9 cellular contexts compared by ENCODE assay signal in genomic region chr20:48824830-48825550, GRCh38. TPM values are rescaled to one million over a fixed set of nuclear protein-coding genes. Genes with fewer than 3 reads are reported as not detected.
A peak's percentile ranks its signal among the peaks of the same experiment; 100 is the strongest.
DNase-seq lines count a peak whose midpoint lies in the region; ATAC-seq, FAIRE-seq and TF ChIP-seq lines count a peak whose summit lies in the region.
"Had no signal": no experiment of that assay in that cellular context is flagged by ENCODE, and none has a peak within 500 bp of the region (broad histone marks: within the 10 kb centered on the region; RNA-seq: fewer than 3 reads in every experiment).

No MANE protein-coding gene starts in this region.

- H3K36me3 ChIP-seq in SJSA1 (peaks cover 3% of the 10 kb centered on the region; the same call in 1 of the 2 replicates), gastroesophageal sphincter (no peaks in the 10 kb centered on the region), MG63 (no peaks in the 10 kb centered on the region; the same call in 1 of the 2 replicates)

- TF ChIP-seq CTCF in gastroesophageal sphincter (IDR thresholded peaks at IDR 0.05) (no peak), D721Med (IDR thresholded peaks at IDR 0.05; ENCODE audit: insufficient read depth, missing control alignments) (no peak)

- no peak for FAIRE-seq in D721Med (lab: Jason Lieb, UNC)

- H3K4me1 ChIP-seq in SJSA1 (replicated peaks) (peaks cover 59% of the 10 kb centered on the region), gastroesophageal sphincter (peaks cover 0 to 68% (median 0%) of the 10 kb centered on the region in 3 donors)

- H3K27ac ChIP-seq in SJSA1 (peak overlapping the region; percentile 34; the same call in 1 of the 2 replicates), gastroesophageal sphincter (peak overlapping the region in 3 of 4 donors; percentile 42 to 55 (median 46))
- H3K27ac ChIP-seq: KMS-11 had no signal

- no peak for TF ChIP-seq POLR2A in gastroesophageal sphincter (IDR thresholded peaks at IDR 0.05)

- 55 to 64% methylated on average over 6 to 12 of the region's 12 CpGs for WGBS in gastroesophageal sphincter (ENCODE audit: low coverage in 1 of 2), 2 donors

- no peaks in the 10 kb centered on the region for H3K27me3 Mint-ChIP-seq in stimulated activated memory B cell treated with anti-CD40 and anti-IgM and Interleukin-4, amounts not matched to agents 10 μg/mL and 1 μg/mL and 100 μg/mL, for 72 hours

- peak overlapping the region; percentile 96 for H3K27ac Mint-ChIP-seq in stimulated activated memory B cell treated with anti-CD40 and anti-IgM and Interleukin-4, amounts not matched to agents 10 μg/mL and 1 μg/mL and 100 μg/mL, for 72 hours

- peaks cover 12% of the 10 kb centered on the region for H3K36me3 Mint-ChIP-seq in stimulated activated memory B cell treated with anti-CD40 and anti-IgM and Interleukin-4, amounts not matched to agents 10 μg/mL and 1 μg/mL and 100 μg/mL, for 72 hours

- H3K4me3 ChIP-seq in SJSA1: no peak overlapping the region
- H3K4me3 ChIP-seq in gastroesophageal sphincter: peak overlapping the region in 1 of 2 donors; percentile 57
- no peak overlapping the region for H3K4me3 ChIP-seq in MG63

- H3K4me1 Mint-ChIP-seq in stimulated activated memory B cell treated with anti-CD40 and anti-IgM and Interleukin-4, amounts not matched to agents 10 μg/mL and 1 μg/mL and 100 μg/mL, for 72 hours: peaks cover 78% of the 10 kb centered on the region

- H3K27me3 ChIP-seq in SJSA1 (replicated peaks) (no peaks in the 10 kb centered on the region), gastroesophageal sphincter (peaks cover 50% of the 10 kb centered on the region), MG63 (no peaks in the 10 kb centered on the region)

- peak; percentile 23 for DNase-seq in NK-92 treated with Interleukin-12 subunit alpha and Interleukin-12 subunit beta, amount 100 ng/mL, for 24 hours (lab: John Stamatoyannopoulos, UW)
- DNase-seq in NK-92 (lab: John Stamatoyannopoulos, UW; ENCODE audit: unreplicated experiment) (no peak), SJSA1 (ENCODE audit: low read depth in 1 of 2, low spot score in 2 of 2) (peak; percentile 58 to 70), MG63 (no peak), D721Med (ENCODE audit: insufficient read length, low spot score) (no peak), AML-193 (lab: John Stamatoyannopoulos, UW) (no peak)

- no peak for TF ChIP-seq EP300 in gastroesophageal sphincter (IDR thresholded peaks at IDR 0.05)

- H3K9me3 ChIP-seq in SJSA1 (replicated peaks) (no peaks in the 10 kb centered on the region), gastroesophageal sphincter (no peaks in the 10 kb centered on the region), MG63 (peaks cover 2% of the 10 kb centered on the region; the same call in 1 of the 2 replicates)

- ATAC-seq in gastroesophageal sphincter: no peak
- no peak for ATAC-seq in stimulated activated memory B cell treated with anti-CD40 and anti-IgM and Interleukin-4, amounts not matched to agents 10 μg/mL and 1 μg/mL and 100 μg/mL, for 72 hours

- H3K4me3 Mint-ChIP-seq in stimulated activated memory B cell treated with anti-CD40 and anti-IgM and Interleukin-4, amounts not matched to agents 10 μg/mL and 1 μg/mL and 100 μg/mL, for 72 hours: peak overlapping the region; percentile 100

- no peaks in the 10 kb centered on the region for H3K9me3 Mint-ChIP-seq in stimulated activated memory B cell treated with anti-CD40 and anti-IgM and Interleukin-4, amounts not matched to agents 10 μg/mL and 1 μg/mL and 100 μg/mL, for 72 hours

RNA-seq across cellular contexts. Expression of gene PREX1, which starts 2.8 kb away (rescaled TPM):
- 27.5 and 34.3 TPM in 2 replicates for total RNA-seq in SJSA1 (2014; rRNA removed; shearing (Covaris generic))
- 10 to 100 TPM; 16.3 to 35.7 (median 20.0) TPM for total RNA-seq in gastroesophageal sphincter
- 5.2 and 5.8 TPM in 2 replicates for total RNA-seq in MG63 (2014; rRNA removed; shearing (Covaris generic); ENCODE audit: low replicate concordance)

Comparison
In these comparisons a context has a peak if more than half of its experiments do, and no peak if none do; other contexts are left out.
1. DNase-seq: peak in NK-92 treated with Interleukin-12 subunit alpha and Interleukin-12 subunit beta, amount 100 ng/mL, for 24 hours (single experiment) and SJSA1 (2 of 2); none in NK-92 (single experiment), MG63 (single experiment), D721Med (single experiment) and AML-193 (0 of 2).